25 cellular contexts compared by ENCODE assay signal in the genomic region with DNA sequence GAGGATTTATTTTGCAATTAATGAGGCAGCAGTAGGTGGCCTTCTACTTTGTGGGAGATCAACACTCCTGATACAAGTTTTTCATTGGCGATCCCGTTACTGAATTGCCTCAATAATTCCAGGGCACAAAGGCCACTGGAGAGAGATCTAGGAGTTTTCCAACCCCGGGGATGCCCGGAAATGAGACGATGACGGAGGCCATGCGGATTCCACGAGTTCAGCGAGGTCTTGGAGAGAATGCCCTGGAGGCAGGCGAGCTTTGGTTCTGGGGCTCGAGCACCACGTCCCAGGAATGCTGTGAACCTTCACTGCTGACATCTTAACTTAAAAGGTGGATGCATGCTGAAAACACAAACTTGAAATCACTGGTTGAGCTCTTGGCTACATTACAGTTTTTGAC.
DNase-seq lines count a peak whose midpoint lies in the region; ATAC-seq and TF ChIP-seq lines count a peak whose summit lies in the region.
"Had no signal": no experiment of that assay in that cellular context is flagged by ENCODE, and none has a peak within 500 bp of the region (broad histone marks: within the 10 kb centered on the region; RNA-seq: fewer than 3 reads in every experiment).

No MANE protein-coding gene starts in this region.

- no peaks in the 10 kb centered on the region for H3K36me3 Mint-ChIP-seq in WTC11

- peak; percentile 28 for DNase-seq in D341Med (ENCODE audit: low spot score)
- DNase-seq in WTC11 (ENCODE audit: low spot score) = no peak
- peak; percentile 18 for DNase-seq in kidney tubule cell (ENCODE audit: low spot score)
- DNase-seq in posterior vena cava (ENCODE audit: low spot score) = peak; percentile 17
- no peak for DNase-seq in CD1c-positive myeloid dendritic cell (ENCODE audit: extremely low spot score)
- DNase-seq in aorta = no peak
- DNase-seq in breast epithelium (ENCODE audit: low spot score in 2 of 2) = no peak
- DNase-seq: CD4-positive, alpha-beta memory T cell; COR-L47; GDM1; KBM-7; MM.1S; NCI-H1092; NCI-H1436 treated with DMSO at 0.1 percent for 48 hours; NCI-H187 treated with DMSO at 0.1 percent for 48 hours; NCI-H2107; NCI-H446 treated with DMSO at 0.1 percent for 48 hours; NCI-H82; NK-92 treated with Interleukin-12 subunit alpha and Interleukin-12 subunit beta, amount 100 ng/mL, for 24 hours; PC-3; SJCRH30 had no signal

- H3K27me3 ChIP-seq in aorta (ENCODE audit: control insufficient read depth in 1 of 2, insufficient read depth in 2 of 2, low read length in 1 of 2) (no peaks in the 10 kb centered on the region), breast epithelium (no peaks in the 10 kb centered on the region)
- H3K27me3 ChIP-seq: SJCRH30 had no signal

- no peaks in the 10 kb centered on the region for H3K27me3 Mint-ChIP-seq in WTC11 (ENCODE audit: low read depth)

- H3K27ac ChIP-seq in aorta (ENCODE audit: low read depth in 1 of 2, low read length in 2 of 2) (no peak overlapping the region), breast epithelium (no peak overlapping the region)
- H3K27ac ChIP-seq: SJCRH30 had no signal

- H3K36me3 ChIP-seq in aorta (ENCODE audit: control insufficient read depth in 1 of 2, insufficient read depth in 2 of 2, low read length in 1 of 2) = no peaks in the 10 kb centered on the region
- no peaks in the 10 kb centered on the region for H3K36me3 ChIP-seq in breast epithelium
- H3K36me3 ChIP-seq: SJCRH30 had no signal

- TF ChIP-seq POLR2A in breast epithelium (IDR thresholded peaks at IDR 0.05) = no peak

- 91 to 93% methylated on average over 12 of the region's 12 CpGs for WGBS in aorta, 2 donors

- H3K4me1 ChIP-seq in aorta (ENCODE audit: control insufficient read depth in 1 of 2, insufficient read depth in 2 of 2, low read length in 2 of 2) (no peaks in the 10 kb centered on the region), breast epithelium (no peaks in the 10 kb centered on the region)
- H3K4me1 ChIP-seq: SJCRH30 had no signal

- no peak overlapping the region for H3K4me3 Mint-ChIP-seq in WTC11
- H3K4me3 Mint-ChIP-seq: CD4-positive, alpha-beta memory T cell had no signal

- H3K27ac Mint-ChIP-seq in WTC11 = no peak overlapping the region

- no peak overlapping the region for H3K4me3 ChIP-seq in aorta (ENCODE audit: low read length in 2 of 2)
- no peak overlapping the region for H3K4me3 ChIP-seq in breast epithelium
- H3K4me3 ChIP-seq: GM12878, SJCRH30 had no signal

- ATAC-seq in WTC11 = peak; percentile 26; the same call in 1 of the 2 replicates
- no peak for ATAC-seq in aorta (ENCODE audit: low FRiP score)
- ATAC-seq: GM12878, HCT116, PC-3, Right ventricle myocardium inferior, SK-N-SH treated with all-trans-retinoic acid at 6 μM for 48 hours had no signal

- H3K9me3 Mint-ChIP-seq in WTC11 = no peaks in the 10 kb centered on the region
- H3K9me3 Mint-ChIP-seq: CD4-positive, alpha-beta memory T cell had no signal

- CTCF ChIA-PET in WTC11 (lab: Charles Lee) = no interaction called here

- no peak for TF ChIP-seq CTCF in WTC11 (IDR thresholded peaks at IDR 0.05)
- TF ChIP-seq CTCF in breast epithelium (IDR thresholded peaks at IDR 0.05) = no peak

- peaks cover 5% of the 10 kb centered on the region for H3K4me1 Mint-ChIP-seq in WTC11

- intact Hi-C loops in posterior vena cava (cut with DNase I) (no loop called here), aorta (cut with DNase I) (no loop called here), breast epithelium (cut with DNase I; ENCODE audit: low total_unique reads) (no loop called here)

- H3K9me3 ChIP-seq in aorta (ENCODE audit: control insufficient read depth, low read length) (no peaks in the 10 kb centered on the region), breast epithelium (no peaks in the 10 kb centered on the region)
- H3K9me3 ChIP-seq: SJCRH30 had no signal

- POLR2A ChIA-PET in WTC11 (lab: Charles Lee) = no interaction called here

TF ChIP-seq in WTC11, 78 proteins besides CTCF, POLR2A, EP300 and RAD21 (continues in another document):
- TF ChIP-seq ZNF138 (CRISPR knock-in tag; conservative IDR thresholded peaks at IDR 0.05) (no peak), PRRX2 (CRISPR knock-in tag; IDR thresholded peaks at IDR 0.05) (no peak), TEAD4 (CRISPR knock-in tag; IDR thresholded peaks at IDR 0.05) (no peak), ZNF219 (CRISPR knock-in tag; IDR thresholded peaks at IDR 0.05; ENCODE audit: borderline replicate concordance) (no peak), ERG (CRISPR knock-in tag; IDR thresholded peaks at IDR 0.05) (no peak), ZNF512 (CRISPR knock-in tag; IDR thresholded peaks at IDR 0.05; ENCODE audit: borderline replicate concordance) (no peak)
- TF ChIP-seq, protein P1, sequence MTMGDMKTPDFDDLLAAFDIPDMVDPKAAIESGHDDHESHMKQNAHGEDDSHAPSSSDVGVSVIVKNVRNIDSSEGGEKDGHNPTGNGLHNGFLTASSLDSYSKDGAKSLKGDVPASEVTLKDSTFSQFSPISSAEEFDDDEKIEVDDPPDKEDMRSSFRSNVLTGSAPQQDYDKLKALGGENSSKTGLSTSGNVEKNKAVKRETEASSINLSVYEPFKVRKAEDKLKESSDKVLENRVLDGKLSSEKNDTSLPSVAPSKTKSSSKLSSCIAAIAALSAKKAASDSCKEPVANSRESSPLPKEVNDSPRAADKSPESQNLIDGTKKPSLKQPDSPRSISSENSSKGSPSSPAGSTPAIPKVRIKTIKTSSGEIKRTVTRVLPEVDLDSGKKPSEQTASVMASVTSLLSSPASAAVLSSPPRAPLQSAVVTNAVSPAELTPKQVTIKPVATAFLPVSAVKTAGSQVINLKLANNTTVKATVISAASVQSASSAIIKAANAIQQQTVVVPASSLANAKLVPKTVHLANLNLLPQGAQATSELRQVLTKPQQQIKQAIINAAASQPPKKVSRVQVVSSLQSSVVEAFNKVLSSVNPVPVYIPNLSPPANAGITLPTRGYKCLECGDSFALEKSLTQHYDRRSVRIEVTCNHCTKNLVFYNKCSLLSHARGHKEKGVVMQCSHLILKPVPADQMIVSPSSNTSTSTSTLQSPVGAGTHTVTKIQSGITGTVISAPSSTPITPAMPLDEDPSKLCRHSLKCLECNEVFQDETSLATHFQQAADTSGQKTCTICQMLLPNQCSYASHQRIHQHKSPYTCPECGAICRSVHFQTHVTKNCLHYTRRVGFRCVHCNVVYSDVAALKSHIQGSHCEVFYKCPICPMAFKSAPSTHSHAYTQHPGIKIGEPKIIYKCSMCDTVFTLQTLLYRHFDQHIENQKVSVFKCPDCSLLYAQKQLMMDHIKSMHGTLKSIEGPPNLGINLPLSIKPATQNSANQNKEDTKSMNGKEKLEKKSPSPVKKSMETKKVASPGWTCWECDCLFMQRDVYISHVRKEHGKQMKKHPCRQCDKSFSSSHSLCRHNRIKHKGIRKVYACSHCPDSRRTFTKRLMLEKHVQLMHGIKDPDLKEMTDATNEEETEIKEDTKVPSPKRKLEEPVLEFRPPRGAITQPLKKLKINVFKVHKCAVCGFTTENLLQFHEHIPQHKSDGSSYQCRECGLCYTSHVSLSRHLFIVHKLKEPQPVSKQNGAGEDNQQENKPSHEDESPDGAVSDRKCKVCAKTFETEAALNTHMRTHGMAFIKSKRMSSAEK (CRISPR knock-in tag; IDR thresholded peaks at IDR 0.05; ENCODE audit: borderline replicate concordance) = no peak
- TF ChIP-seq, protein P2, sequence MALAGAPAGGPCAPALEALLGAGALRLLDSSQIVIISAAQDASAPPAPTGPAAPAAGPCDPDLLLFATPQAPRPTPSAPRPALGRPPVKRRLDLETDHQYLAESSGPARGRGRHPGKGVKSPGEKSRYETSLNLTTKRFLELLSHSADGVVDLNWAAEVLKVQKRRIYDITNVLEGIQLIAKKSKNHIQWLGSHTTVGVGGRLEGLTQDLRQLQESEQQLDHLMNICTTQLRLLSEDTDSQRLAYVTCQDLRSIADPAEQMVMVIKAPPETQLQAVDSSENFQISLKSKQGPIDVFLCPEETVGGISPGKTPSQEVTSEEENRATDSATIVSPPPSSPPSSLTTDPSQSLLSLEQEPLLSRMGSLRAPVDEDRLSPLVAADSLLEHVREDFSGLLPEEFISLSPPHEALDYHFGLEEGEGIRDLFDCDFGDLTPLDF (CRISPR knock-in tag; IDR thresholded peaks at IDR 0.05) = no peak

Comparison
In these comparisons a context has a peak if more than half of its experiments do, and no peak if none do; other contexts are left out.
1. DNase-seq: peak in D341Med (single experiment), kidney tubule cell (single experiment) and posterior vena cava (single experiment); none in WTC11 (single experiment), CD1c-positive myeloid dendritic cell (single experiment), aorta (0 of 2) and breast epithelium (0 of 2).